19 cellular contexts compared by ENCODE assay signal in the genomic region with DNA sequence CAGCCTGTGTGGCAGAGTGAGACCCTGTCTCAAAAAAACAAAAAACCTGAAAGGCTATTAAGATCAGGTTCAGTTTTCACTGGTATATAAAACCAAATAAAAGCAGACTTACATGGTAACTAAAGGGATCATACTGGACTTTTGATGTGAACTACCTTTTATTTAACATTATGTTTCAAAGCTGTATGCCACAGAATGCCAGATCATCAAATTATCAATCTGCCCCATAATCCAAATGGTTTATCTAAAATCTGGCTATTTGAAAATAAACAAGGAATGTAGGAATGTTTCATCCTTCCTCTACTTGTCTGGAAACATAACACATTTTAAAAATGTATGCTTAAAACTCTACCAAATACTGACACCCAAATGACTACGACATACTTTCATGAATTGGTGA. TPM values are rescaled to one million over a fixed set of nuclear protein-coding genes. Genes with fewer than 3 reads are reported as not detected.
"Had no signal": no experiment of that assay in that cellular context is flagged by ENCODE, and none has a peak within 500 bp of the region (broad histone marks: within the 10 kb centered on the region; RNA-seq: fewer than 3 reads in every experiment).

No MANE protein-coding gene starts in this region.

- ATAC-seq: activated CD4-positive, CD25-positive, alpha-beta regulatory T cell treated with anti-CD3 and anti-CD28 coated beads, Interleukin-2, amount 50 U/mL, for 24 hours; activated T-cell treated with anti-CD3 and anti-CD28 coated beads, Interleukin-2, amount 50 U/mL, for 4 hours; left colon; natural killer cell had no signal

- H3K27me3 ChIP-seq: brain microvascular endothelial cell, hepatocyte had no signal

- H3K9me3 ChIP-seq: neutrophil had no signal

- H2AFZ ChIP-seq: hepatocyte, parathyroid adenoma had no signal

- H3K4me2 ChIP-seq: hepatocyte had no signal

- H3K9me3 Mint-ChIP-seq: activated naive CD4-positive, alpha-beta T cell treated with anti-CD3 and anti-CD28 coated beads for 36 hours; activated T-cell treated with anti-CD3 and anti-CD28 coated beads, Interleukin-2, amount 50 U/mL, for 4 hours; natural killer cell had no signal

- H3K4me3 ChIP-seq: coronary artery, hepatocyte, lung had no signal

- H3K9ac ChIP-seq: parathyroid adenoma had no signal

- DNase-seq: activated CD4-positive, alpha-beta T cell treated with anti-CD3 and anti-CD28 coated beads, Interleukin-2, amount 50 U/mL, for 1 hour; activated CD8-positive, alpha-beta memory T cell treated with anti-CD3 and anti-CD28 coated beads, Interleukin-2, amount 50 U/mL, for 4 hours; activated naive CD4-positive, alpha-beta T cell treated with anti-CD3 and anti-CD28 coated beads for 36 hours; activated T-cell treated with anti-CD3 and anti-CD28 coated beads, Interleukin-2, amount 50 U/mL, for 4 hours; anterior cingulate cortex; brain microvascular endothelial cell; left colon; natural killer cell; stimulated activated CD4-positive, alpha-beta T cell treated with anti-CD3 and anti-CD28 coated beads, Interleukin-2, amount 100 ng/mL, for 24 hours; stimulated activated naive CD4-positive, alpha-beta T cell treated with Interleukin-2 at 50 U/mL for 16 hours; substantia nigra; T1000; trophoblast cell had no signal

- H3K27ac Mint-ChIP-seq: activated naive CD4-positive, alpha-beta T cell treated with anti-CD3 and anti-CD28 coated beads for 36 hours; natural killer cell had no signal

- H3K27ac ChIP-seq: hepatocyte, neutrophil, parathyroid adenoma had no signal

- H3K4me3 Mint-ChIP-seq: activated naive CD4-positive, alpha-beta T cell treated with anti-CD3 and anti-CD28 coated beads for 36 hours; activated T-cell treated with anti-CD3 and anti-CD28 coated beads, Interleukin-2, amount 50 U/mL, for 4 hours; natural killer cell had no signal

- H3K36me3 Mint-ChIP-seq: natural killer cell had no signal

- H3K36me3 ChIP-seq: neutrophil had no signal

- H3K4me1 Mint-ChIP-seq: natural killer cell had no signal

RNA-seq across cellular contexts. Expression of a gene that starts 14.2 kb away (rescaled TPM):
- total RNA-seq: activated naive CD4-positive, alpha-beta T cell treated with anti-CD3 and anti-CD28 coated beads for 36 hours had no signal
